Comparison of ENCODE assay signal across 20 cellular contexts in genomic region chr6:13285705-13286104, GRCh38. TPM values are rescaled to one million over a fixed set of nuclear protein-coding genes. Genes with fewer than 3 reads are reported as not detected.
A peak's percentile ranks its signal among the peaks of the same experiment; 100 is the strongest.
DNase-seq lines count a peak whose midpoint lies in the region; ATAC-seq and TF ChIP-seq lines count a peak whose summit lies in the region.
"Had no signal": no experiment of that assay in that cellular context is flagged by ENCODE, and none has a peak within 500 bp of the region (broad histone marks: within the 10 kb centered on the region; RNA-seq: fewer than 3 reads in every experiment).

No MANE protein-coding gene starts in this region.

- H3K79me2 ChIP-seq in OCI-LY7 (ENCODE audit: insufficient read depth, low read depth, low read length), result no peaks in the 10 kb centered on the region

- H3K9me3 Mint-ChIP-seq in CD14-positive monocyte, result peaks cover 3 to 17% (median 9%) of the 10 kb centered on the region in 7 donors

- H3K4me1 Mint-ChIP-seq in CD14-positive monocyte, result peaks cover 21% of the 10 kb centered on the region
- H3K4me1 Mint-ChIP-seq: activated CD4-positive, alpha-beta T cell treated with anti-CD3 and anti-CD28 coated beads, Interleukin-2, amount 10 ng/mL, durations not matched to agents 7 days and 5 days; activated CD8-positive, alpha-beta memory T cell treated with anti-CD3 and anti-CD28 coated beads, Interleukin-2, amount 10 ng/mL, durations not matched to agents 7 days and 5 days had no signal

- H3K27me3 ChIP-seq in HL-60 (ENCODE audit: insufficient read depth, poor library complexity, severe bottlenecking), result no peaks in the 10 kb centered on the region
- H3K27me3 ChIP-seq in neutrophil, result no peaks in the 10 kb centered on the region
- no peaks in the 10 kb centered on the region for H3K27me3 ChIP-seq in left ventricle myocardium inferior (ENCODE audit: low read depth)
- H3K27me3 ChIP-seq in brain microvascular endothelial cell (replicated peaks), result no peaks in the 10 kb centered on the region

- H3K27ac Mint-ChIP-seq in CD14-positive monocyte, result peak overlapping the region; percentile 52 to 90 (median 84)
- H3K27ac Mint-ChIP-seq: activated CD4-positive, alpha-beta T cell treated with anti-CD3 and anti-CD28 coated beads, Interleukin-2, amount 10 ng/mL, durations not matched to agents 7 days and 5 days; activated CD8-positive, alpha-beta memory T cell treated with anti-CD3 and anti-CD28 coated beads, Interleukin-2, amount 10 ng/mL, durations not matched to agents 7 days and 5 days; brain; stimulated activated naive CD8-positive, alpha-beta T cell treated with anti-CD3 and anti-CD28 coated beads, Interleukin-15, Interleukin-2, amounts not matched to agents 100 ng/mL and 50 ng/mL, for 24 hours had no signal

- DNase-seq in CD14-positive monocyte (ENCODE audit: low spot score) (no peak), HL-60 (ENCODE audit: low read depth in 1 of 2, low spot score in 1 of 2) (peak in 1 of 2 experiments; percentile 58), OCI-LY7 (ENCODE audit: low spot score) (no peak), left ventricle myocardium inferior (no peak), brain microvascular endothelial cell (no peak)
- DNase-seq: activated CD4-positive, alpha-beta T cell treated with anti-CD3 and anti-CD28 coated beads, Interleukin-2, amount 10 ng/mL, durations not matched to agents 7 days and 5 days; activated CD8-positive, alpha-beta memory T cell treated with anti-CD3 and anti-CD28 coated beads, Interleukin-2, amount 10 ng/mL, durations not matched to agents 7 days and 5 days; activated naive CD4-positive, alpha-beta T cell treated with Interleukin-2 at 50 U/mL for 16 hours; DMS79; mesendoderm; NCI-H1048; NCI-H187; NCI-H526; T-helper 2 cell had no signal

- no peak for ATAC-seq in activated CD4-positive, CD25-positive, alpha-beta regulatory T cell treated with anti-CD3 and anti-CD28 coated beads, Interleukin-2, amount 50 U/mL, for 24 hours
- no peak for ATAC-seq in GM18498 (IDR thresholded peaks at IDR 0.05; ENCODE audit: unreplicated experiment)
- ATAC-seq: activated CD8-positive, alpha-beta memory T cell treated with anti-CD3 and anti-CD28 coated beads, Interleukin-2, amount 10 ng/mL, durations not matched to agents 7 days and 5 days had no signal

- no TSS peak for BruUV-seq in OCI-LY7 (replicated peaks; lab: Mats Ljungman, UMichigan)

- H3K4me1 ChIP-seq in OCI-LY7 (ENCODE audit: insufficient read depth, low read length, poor library complexity, severe bottlenecking), result peaks cover 38% of the 10 kb centered on the region
- peaks cover 51 to 53% of the 10 kb centered on the region in 2 experiments for H3K4me1 ChIP-seq in neutrophil (ENCODE audit: control insufficient read depth in 1 of 2, insufficient read depth in 1 of 2, low read depth in 1 of 2, low read length in 1 of 2)
- H3K4me1 ChIP-seq in left ventricle myocardium inferior, result no peaks in the 10 kb centered on the region

- H3K36me3 Mint-ChIP-seq in CD14-positive monocyte, result peaks cover 69 to 84% of the 10 kb centered on the region in 2 donors

- H3K36me3 ChIP-seq in OCI-LY7 (ENCODE audit: insufficient read depth, low read length) (peaks cover 86% of the 10 kb centered on the region), neutrophil (peaks cover 74% of the 10 kb centered on the region), left ventricle myocardium inferior (peaks cover 77% of the 10 kb centered on the region), brain microvascular endothelial cell (replicated peaks) (no peaks in the 10 kb centered on the region)

- no peak overlapping the region for H3K4me3 ChIP-seq in HL-60 (replicated peaks; ENCODE audit: insufficient read depth, low read length)
- no peak overlapping the region for H3K4me3 ChIP-seq in OCI-LY7 (ENCODE audit: low read depth, low read length, poor library complexity, severe bottlenecking)
- H3K4me3 ChIP-seq in neutrophil (ENCODE audit: low read depth in 1 of 2, low read length in 1 of 2), result peak overlapping the region in 1 of 2 experiments; percentile 31
- H3K4me3 ChIP-seq in left ventricle myocardium inferior, result no peak overlapping the region
- no peak overlapping the region for H3K4me3 ChIP-seq in brain microvascular endothelial cell (ENCODE audit: low read depth, low read length)
- H3K4me3 ChIP-seq: SK-N-MC had no signal

- H3K4me3 Mint-ChIP-seq in CD14-positive monocyte, result no peak overlapping the region
- H3K4me3 Mint-ChIP-seq: activated CD4-positive, alpha-beta T cell treated with anti-CD3 and anti-CD28 coated beads, Interleukin-2, amount 10 ng/mL, durations not matched to agents 7 days and 5 days; activated CD8-positive, alpha-beta memory T cell treated with anti-CD3 and anti-CD28 coated beads, Interleukin-2, amount 10 ng/mL, durations not matched to agents 7 days and 5 days; brain; stimulated activated naive CD8-positive, alpha-beta T cell treated with anti-CD3 and anti-CD28 coated beads, Interleukin-15, Interleukin-2, amounts not matched to agents 100 ng/mL and 50 ng/mL, for 24 hours had no signal

- TF ChIP-seq CTCF in CD14-positive monocyte (IDR thresholded peaks at IDR 0.05) (no peak), HL-60 (IDR thresholded peaks at IDR 0.05; ENCODE audit: insufficient read depth, low read length) (no peak), OCI-LY7 (conservative IDR thresholded peaks at IDR 0.05; ENCODE audit: low read length) (no peak), neutrophil (IDR thresholded peaks at IDR 0.05) (no peak), left ventricle myocardium inferior (IDR thresholded peaks at IDR 0.05; ENCODE audit: borderline replicate concordance) (no peak), brain microvascular endothelial cell (IDR thresholded peaks at IDR 0.05; ENCODE audit: low read depth, low read length, missing control alignments) (no peak)

- in situ Hi-C loops in brain microvascular endothelial cell (cut with HindIII; ENCODE audit: low pct_ligation_motif_present, low sequenced_read_pairs), result no loop called here

- H3K9me3 ChIP-seq in OCI-LY7 (ENCODE audit: low read length) (peaks cover 23% of the 10 kb centered on the region), neutrophil (no peaks in the 10 kb centered on the region), left ventricle myocardium inferior (replicated peaks) (peaks cover 17% of the 10 kb centered on the region)

- H3K4me2 ChIP-seq in OCI-LY7 (ENCODE audit: low read length), result peak overlapping the region; percentile 32

- H3K27me3 Mint-ChIP-seq in CD14-positive monocyte (ENCODE audit: low read depth in 3 of 3), result peaks cover 0 to 1% (median 0%) of the 10 kb centered on the region in 3 donors
- H3K27me3 Mint-ChIP-seq: activated CD4-positive, alpha-beta T cell treated with anti-CD3 and anti-CD28 coated beads, Interleukin-2, amount 10 ng/mL, durations not matched to agents 7 days and 5 days; activated CD8-positive, alpha-beta memory T cell treated with anti-CD3 and anti-CD28 coated beads, Interleukin-2, amount 10 ng/mL, durations not matched to agents 7 days and 5 days; stimulated activated naive CD8-positive, alpha-beta T cell treated with anti-CD3 and anti-CD28 coated beads, Interleukin-15, Interleukin-2, amounts not matched to agents 100 ng/mL and 50 ng/mL, for 24 hours had no signal

- POLR2A ChIA-PET in OCI-LY7 (lab: Charles Lee), result interaction anchor here (0.7 to 2.6 kb wide), 12 partner anchors 8 to 45 kb away, joined by 3 to 24 read pairs (median 3); partner anchors contain the start of gene TBC1D7

- CTCF ChIA-PET in OCI-LY7 (lab: Charles Lee; ENCODE audit: unreplicated experiment), result interaction anchor here (0.6 to 1.5 kb wide), 6 partner anchors 10 to 47 kb away, joined by 3 to 8 read pairs (median 3); no protein-coding TSS in a partner anchor

- H3K27ac ChIP-seq in HL-60 (replicated peaks), result peak overlapping the region; percentile 59
- H3K27ac ChIP-seq in OCI-LY7 (ENCODE audit: low read depth, low read length, poor library complexity, severe bottlenecking), result peak overlapping the region; percentile 62
- peak overlapping the region; percentile 95 for H3K27ac ChIP-seq in neutrophil
- H3K27ac ChIP-seq in left ventricle myocardium inferior (replicated peaks), result no peak overlapping the region
- no peak overlapping the region for H3K27ac ChIP-seq in brain microvascular endothelial cell
- H3K27ac ChIP-seq: SK-N-MC had no signal

- intact Hi-C loops in CD14-positive monocyte (cut with micrococcal nuclease), result no loop called here
- intact Hi-C loops in OCI-LY7 (cut with micrococcal nuclease; ENCODE audit: unreplicated experiment), result no loop called here
- intact Hi-C loops in left ventricle myocardium inferior (cut with micrococcal nuclease), result no loop called here

- no peaks in the 10 kb centered on the region for H3K9me2 ChIP-seq in OCI-LY7 (ENCODE audit: insufficient read depth, low read length)

- H2AFZ ChIP-seq in OCI-LY7 (ENCODE audit: low read length), result no peak overlapping the region

- H4K20me1 ChIP-seq in OCI-LY7 (ENCODE audit: insufficient read depth, low read length), result no peaks in the 10 kb centered on the region

RNA-seq across cellular contexts. Expression of gene TBC1D7, which starts 42.6 kb away (rescaled TPM):
- polyA plus RNA-seq in CD14-positive monocyte, result 10 to 100 TPM; 34.3 TPM
- 52.9 and 69.2 TPM in 2 replicates for total RNA-seq in OCI-LY7 (2014; rRNA removed; shearing (Covaris generic))
- 46.2 and 50.5 TPM in 2 replicates for total RNA-seq in OCI-LY7 (2022)
- 40.2 TPM for total RNA-seq in left ventricle myocardium inferior

Comparison
In these comparisons a context has a peak if more than half of its experiments do, and no peak if none do; other contexts are left out.
1. H3K27ac ChIP-seq: peak in HL-60 (single experiment), OCI-LY7 (single experiment) and neutrophil (single experiment); none in left ventricle myocardium inferior (single experiment) and brain microvascular endothelial cell (single experiment).